In genomic region chr1:221809101-221810029, GRCh38 we compare ENCODE assay signal across 10 cellular contexts.
DNase-seq lines count a peak whose midpoint lies in the region; ATAC-seq, FAIRE-seq and TF ChIP-seq lines count a peak whose summit lies in the region.
"Had no signal": no experiment of that assay in that cellular context is flagged by ENCODE, and none has a peak within 500 bp of the region (broad histone marks: within the 10 kb centered on the region; RNA-seq: fewer than 3 reads in every experiment).

No MANE protein-coding gene starts in this region.

- peaks cover 0 to 4% (median 2%) of the 10 kb centered on the region in 3 donors for H3K27me3 Mint-ChIP-seq in CD14-positive monocyte (ENCODE audit: low read depth in 3 of 3)

- H3K4me3 ChIP-seq in bronchial epithelial cell (ENCODE audit: low read depth, low read length), result no peak overlapping the region
- H3K4me3 ChIP-seq: HAP-1 had no signal

- no peaks in the 10 kb centered on the region for H3K27me3 ChIP-seq in bronchial epithelial cell (ENCODE audit: control insufficient read depth, insufficient read depth, low read length)

- H3K4me3 Mint-ChIP-seq in CD14-positive monocyte, result peak overlapping the region; percentile 59 to 77

- no peaks in the 10 kb centered on the region for H3K36me3 ChIP-seq in bronchial epithelial cell (ENCODE audit: control insufficient read depth, insufficient read depth, low read length)
- H3K36me3 ChIP-seq: HAP-1 had no signal

- H3K9me3 Mint-ChIP-seq in CD14-positive monocyte, result peaks cover 0 to 2% (median 0%) of the 10 kb centered on the region in 7 donors

- peak; percentile 41 for ATAC-seq in GM19463 (IDR thresholded peaks at IDR 0.05; ENCODE audit: unreplicated experiment)
- no peak for ATAC-seq in HG03469 (IDR thresholded peaks at IDR 0.05; ENCODE audit: unreplicated experiment)
- no peak for ATAC-seq in GM21529 (IDR thresholded peaks at IDR 0.05; ENCODE audit: unreplicated experiment)

- H3K36me3 Mint-ChIP-seq in CD14-positive monocyte, result no peaks in the 10 kb centered on the region

- TF ChIP-seq CTCF in CD14-positive monocyte (IDR thresholded peaks at IDR 0.05) (no peak), bronchial epithelial cell (IDR thresholded peaks at IDR 0.05; ENCODE audit: insufficient read depth, low read length, severe bottlenecking) (no peak)

- FAIRE-seq in bronchial epithelial cell (lab: Jason Lieb, UNC), result peak; percentile 50

- peak overlapping the region in 6 of 7 donors; percentile 51 to 79 (median 73) for H3K27ac Mint-ChIP-seq in CD14-positive monocyte

- intact Hi-C loops in CD14-positive monocyte (cut with micrococcal nuclease), result no loop called here

- DNase-seq in CD14-positive monocyte (ENCODE audit: low spot score) (no peak), M059J (ENCODE audit: low read depth) (peak; percentile 54), bronchial epithelial cell (ENCODE audit: low read depth) (peak; percentile 42), EL (no peak), T-helper 9 cell (no peak)
- DNase-seq: DMS79 treated with DMSO at 0.1 percent for 48 hours had no signal

- peaks cover 32% of the 10 kb centered on the region for H3K4me1 Mint-ChIP-seq in CD14-positive monocyte

Comparison
In these comparisons a context has a peak if more than half of its experiments do, and no peak if none do; other contexts are left out.
1. DNase-seq: peak in M059J (single experiment) and bronchial epithelial cell (single experiment); none in CD14-positive monocyte (single experiment), EL (single experiment) and T-helper 9 cell (single experiment).